ENCODE assay signal across 1 cellular context in genomic region chr1:36343651-36344394, GRCh38.
TF ChIP-seq lines count a peak whose summit lies in the region.

No MANE protein-coding gene starts in this region.

TF ChIP-seq in SK-N-SH, 30 proteins besides CTCF, POLR2A, EP300 and RAD21 (continued from another document):
- no peak for TF ChIP-seq NFIC (IDR thresholded peaks at IDR 0.05; ENCODE audit: borderline replicate concordance)
- no peak for TF ChIP-seq NRF1 (IDR thresholded peaks at IDR 0.05; ENCODE audit: low read depth, low read length)
- no peak for TF ChIP-seq ZBTB33 (IDR thresholded peaks at IDR 0.05; ENCODE audit: borderline replicate concordance, low read depth)
- TF ChIP-seq TAF1 (IDR thresholded peaks at IDR 0.05; ENCODE audit: borderline replicate concordance, low read depth, low read length): no peak
- TF ChIP-seq MEF2A (IDR thresholded peaks at IDR 0.05; ENCODE audit: borderline replicate concordance, low read depth): no peak
- no peak for TF ChIP-seq FOXM1 (IDR thresholded peaks at IDR 0.05; ENCODE audit: low read depth)
- TF ChIP-seq FOSL2 (IDR thresholded peaks at IDR 0.05; ENCODE audit: borderline replicate concordance, low read depth): no peak
- TF ChIP-seq PBX3 (IDR thresholded peaks at IDR 0.05): no peak
- no peak for TF ChIP-seq REST (IDR thresholded peaks at IDR 0.05; ENCODE audit: low read depth, low read length)
- no peak for TF ChIP-seq IRF3 (IDR thresholded peaks at IDR 0.05; ENCODE audit: low read depth, low read length)
- TF ChIP-seq SIN3A (IDR thresholded peaks at IDR 0.05; ENCODE audit: borderline replicate concordance, low read depth, low read length): no peak
